Comparison of ENCODE assay signal across 2 cellular contexts in the genomic region with DNA sequence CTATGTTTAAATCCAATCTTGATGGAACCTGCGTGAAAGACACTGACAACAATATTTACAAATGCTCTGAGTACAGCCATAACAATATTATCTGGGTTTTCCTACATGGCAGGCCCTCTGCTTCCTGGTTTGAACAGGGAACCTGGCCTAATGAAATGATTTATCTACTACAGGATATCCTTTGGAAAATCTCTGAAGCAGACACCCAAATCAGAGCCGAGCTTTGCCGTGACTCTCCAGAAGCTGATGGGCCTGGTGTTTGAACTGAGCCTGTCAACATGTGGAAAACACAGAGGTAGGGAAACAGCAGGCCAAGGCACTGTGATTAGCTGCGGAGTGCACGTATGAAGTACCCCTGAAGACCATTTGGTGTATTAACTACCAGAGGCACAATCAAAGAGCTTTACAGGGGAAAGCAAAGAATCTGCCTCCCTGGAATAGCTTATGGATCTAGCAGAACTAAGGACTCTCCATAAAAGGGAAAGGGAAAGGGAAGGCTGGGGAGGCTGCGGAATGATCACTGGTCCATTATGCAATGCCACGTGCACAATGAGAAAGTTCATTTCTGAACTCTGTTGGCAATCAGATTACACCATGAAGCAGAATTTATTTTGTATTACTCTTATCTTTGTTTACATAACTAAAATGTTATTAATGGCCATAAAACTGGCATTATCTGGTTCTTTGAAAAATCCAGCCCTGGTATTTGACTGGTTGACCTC.
TF ChIP-seq lines count a peak whose summit lies in the region.

No MANE protein-coding gene starts in this region.

TF ChIP-seq in liver, 16 proteins besides CTCF, POLR2A, EP300 and RAD21:
- peak; percentile 55 for TF ChIP-seq MAX (IDR thresholded peaks at IDR 0.05)
- TF ChIP-seq EGR1 (IDR thresholded peaks at IDR 0.05; ENCODE audit: low read depth in 2 of 2), result no peak
- TF ChIP-seq YY1 (IDR thresholded peaks at IDR 0.05), result peak; percentile 42
- TF ChIP-seq FOXA1 (IDR thresholded peaks at IDR 0.05), result no peak
- TF ChIP-seq HNF4G (IDR thresholded peaks at IDR 0.05), result no peak
- peak; percentile 15 for TF ChIP-seq NR2F2 (IDR thresholded peaks at IDR 0.05)
- TF ChIP-seq GABPA (IDR thresholded peaks at IDR 0.05 in 1 of 2, conservative IDR thresholded peaks at IDR 0.05 in 1 of 2), result no peak
- peak in 1 of 2 donors; percentile 82 for TF ChIP-seq RXRA (IDR thresholded peaks at IDR 0.05)
- TF ChIP-seq, protein P1, sequence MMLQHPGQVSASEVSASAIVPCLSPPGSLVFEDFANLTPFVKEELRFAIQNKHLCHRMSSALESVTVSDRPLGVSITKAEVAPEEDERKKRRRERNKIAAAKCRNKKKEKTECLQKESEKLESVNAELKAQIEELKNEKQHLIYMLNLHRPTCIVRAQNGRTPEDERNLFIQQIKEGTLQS (IDR thresholded peaks at IDR 0.05), result no peak
- TF ChIP-seq HNF4A (conservative IDR thresholded peaks at IDR 0.05), result peak in 1 of 2 donors; percentile 76
- TF ChIP-seq, protein P2, sequence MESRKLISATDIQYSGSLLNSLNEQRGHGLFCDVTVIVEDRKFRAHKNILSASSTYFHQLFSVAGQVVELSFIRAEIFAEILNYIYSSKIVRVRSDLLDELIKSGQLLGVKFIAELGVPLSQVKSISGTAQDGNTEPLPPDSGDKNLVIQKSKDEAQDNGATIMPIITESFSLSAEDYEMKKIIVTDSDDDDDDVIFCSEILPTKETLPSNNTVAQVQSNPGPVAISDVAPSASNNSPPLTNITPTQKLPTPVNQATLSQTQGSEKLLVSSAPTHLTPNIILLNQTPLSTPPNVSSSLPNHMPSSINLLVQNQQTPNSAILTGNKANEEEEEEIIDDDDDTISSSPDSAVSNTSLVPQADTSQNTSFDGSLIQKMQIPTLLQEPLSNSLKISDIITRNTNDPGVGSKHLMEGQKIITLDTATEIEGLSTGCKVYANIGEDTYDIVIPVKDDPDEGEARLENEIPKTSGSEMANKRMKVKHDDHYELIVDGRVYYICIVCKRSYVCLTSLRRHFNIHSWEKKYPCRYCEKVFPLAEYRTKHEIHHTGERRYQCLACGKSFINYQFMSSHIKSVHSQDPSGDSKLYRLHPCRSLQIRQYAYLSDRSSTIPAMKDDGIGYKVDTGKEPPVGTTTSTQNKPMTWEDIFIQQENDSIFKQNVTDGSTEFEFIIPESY (IDR thresholded peaks at IDR 0.05), result peak; percentile 16
- TF ChIP-seq SP1 (IDR thresholded peaks at IDR 0.05), result peak; percentile 22
- TF ChIP-seq TAF1 (conservative IDR thresholded peaks at IDR 0.05), result no peak
- TF ChIP-seq, protein P3, sequence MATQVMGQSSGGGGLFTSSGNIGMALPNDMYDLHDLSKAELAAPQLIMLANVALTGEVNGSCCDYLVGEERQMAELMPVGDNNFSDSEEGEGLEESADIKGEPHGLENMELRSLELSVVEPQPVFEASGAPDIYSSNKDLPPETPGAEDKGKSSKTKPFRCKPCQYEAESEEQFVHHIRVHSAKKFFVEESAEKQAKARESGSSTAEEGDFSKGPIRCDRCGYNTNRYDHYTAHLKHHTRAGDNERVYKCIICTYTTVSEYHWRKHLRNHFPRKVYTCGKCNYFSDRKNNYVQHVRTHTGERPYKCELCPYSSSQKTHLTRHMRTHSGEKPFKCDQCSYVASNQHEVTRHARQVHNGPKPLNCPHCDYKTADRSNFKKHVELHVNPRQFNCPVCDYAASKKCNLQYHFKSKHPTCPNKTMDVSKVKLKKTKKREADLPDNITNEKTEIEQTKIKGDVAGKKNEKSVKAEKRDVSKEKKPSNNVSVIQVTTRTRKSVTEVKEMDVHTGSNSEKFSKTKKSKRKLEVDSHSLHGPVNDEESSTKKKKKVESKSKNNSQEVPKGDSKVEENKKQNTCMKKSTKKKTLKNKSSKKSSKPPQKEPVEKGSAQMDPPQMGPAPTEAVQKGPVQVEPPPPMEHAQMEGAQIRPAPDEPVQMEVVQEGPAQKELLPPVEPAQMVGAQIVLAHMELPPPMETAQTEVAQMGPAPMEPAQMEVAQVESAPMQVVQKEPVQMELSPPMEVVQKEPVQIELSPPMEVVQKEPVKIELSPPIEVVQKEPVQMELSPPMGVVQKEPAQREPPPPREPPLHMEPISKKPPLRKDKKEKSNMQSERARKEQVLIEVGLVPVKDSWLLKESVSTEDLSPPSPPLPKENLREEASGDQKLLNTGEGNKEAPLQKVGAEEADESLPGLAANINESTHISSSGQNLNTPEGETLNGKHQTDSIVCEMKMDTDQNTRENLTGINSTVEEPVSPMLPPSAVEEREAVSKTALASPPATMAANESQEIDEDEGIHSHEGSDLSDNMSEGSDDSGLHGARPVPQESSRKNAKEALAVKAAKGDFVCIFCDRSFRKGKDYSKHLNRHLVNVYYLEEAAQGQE (IDR thresholded peaks at IDR 0.05), result peak; percentile 65
- TF ChIP-seq FOXA2 (IDR thresholded peaks at IDR 0.05), result peak; percentile 75
- peak in 1 of 2 donors; percentile 45 for TF ChIP-seq JUND (IDR thresholded peaks at IDR 0.05)

TF ChIP-seq in HepG2, 621 proteins besides CTCF, POLR2A, EP300 and RAD21:
- TF ChIP-seq HMGXB3 (CRISPR knock-in tag; IDR thresholded peaks at IDR 0.05; ENCODE audit: borderline replicate concordance) (no peak), NR3C1 (CRISPR knock-in tag; IDR thresholded peaks at IDR 0.05) (no peak), TGIF2 (CRISPR knock-in tag; IDR thresholded peaks at IDR 0.05) (no peak), HNRNPUL1 (IDR thresholded peaks at IDR 0.05; ENCODE audit: low read depth, low read length) (no peak), RNF2 (conservative IDR thresholded peaks at IDR 0.05; ENCODE audit: low read depth) (no peak), MTERF4 (CRISPR knock-in tag; IDR thresholded peaks at IDR 0.05) (no peak), ZNF263 (CRISPR knock-in tag; IDR thresholded peaks at IDR 0.05) (no peak), ZBTB46 (CRISPR knock-in tag; IDR thresholded peaks at IDR 0.05; ENCODE audit: borderline replicate concordance) (no peak), NFE2L2 (IDR thresholded peaks at IDR 0.05; ENCODE audit: low read length) (no peak), SRSF4 (IDR thresholded peaks at IDR 0.05; ENCODE audit: low read depth, low read length, poor library complexity, severe bottlenecking) (no peak), NKX3-1 (CRISPR knock-in tag; IDR thresholded peaks at IDR 0.05) (no peak), SOX13 (IDR thresholded peaks at IDR 0.05) (no peak), SOX13 (CRISPR knock-in tag; conservative IDR thresholded peaks at IDR 0.05 in 1 of 2, IDR thresholded peaks at IDR 0.05 in 1 of 2) (no peak), HMGA1 (CRISPR knock-in tag; conservative IDR thresholded peaks at IDR 0.05) (no peak), KMT2B (CRISPR knock-in tag; IDR thresholded peaks at IDR 0.05) (no peak), HMG20B (CRISPR knock-in tag; conservative IDR thresholded peaks at IDR 0.05) (no peak)
